In the genomic region with DNA sequence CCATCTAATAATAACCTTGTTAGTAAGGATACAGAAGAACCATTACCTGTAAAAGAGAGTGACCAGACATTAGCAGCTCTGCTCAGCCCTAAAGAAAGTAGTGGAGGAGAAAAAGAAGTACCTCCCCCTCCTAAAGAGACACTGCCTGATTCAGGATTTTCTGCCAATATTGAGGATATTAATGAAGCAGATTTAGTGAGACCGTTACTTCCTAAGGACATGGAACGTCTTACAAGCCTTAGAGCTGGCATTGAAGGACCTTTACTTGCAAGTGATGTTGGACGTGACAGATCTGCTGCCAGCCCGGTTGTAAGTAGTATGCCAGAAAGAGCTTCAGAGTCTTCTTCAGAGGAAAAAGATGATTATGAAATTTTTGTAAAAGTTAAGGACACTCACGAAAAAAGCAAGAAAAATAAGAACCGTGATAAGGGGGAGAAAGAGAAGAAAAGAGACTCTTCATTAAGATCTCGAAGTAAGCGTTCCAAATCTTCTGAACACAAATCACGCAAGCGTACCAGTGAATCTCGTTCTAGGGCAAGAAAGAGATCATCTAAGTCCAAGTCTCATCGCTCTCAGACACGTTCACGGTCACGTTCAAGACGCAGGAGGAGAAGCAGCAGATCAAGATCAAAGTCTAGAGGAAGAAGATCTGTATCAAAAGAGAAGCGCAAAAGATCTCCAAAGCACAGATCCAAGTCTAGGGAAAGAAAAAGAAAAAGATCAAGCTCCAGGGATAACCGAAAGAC, we compare ENCODE assay signal across 1 cellular context.
TF ChIP-seq lines count a peak whose summit lies in the region.

No MANE protein-coding gene starts in this region.

TF ChIP-seq in endothelial cell of umbilical vein, 7 proteins besides CTCF, POLR2A, EP300 and RAD21:
- TF ChIP-seq POLR2AphosphoS5 (IDR thresholded peaks at IDR 0.05; ENCODE audit: insufficient read depth, low read depth, low read length) (no peak), MYC (IDR thresholded peaks at IDR 0.05; ENCODE audit: low read depth, low read length) (no peak), GATA2 (IDR thresholded peaks at IDR 0.05; ENCODE audit: insufficient read depth, insufficient read length, low read depth, low read length) (no peak)
